8 cellular contexts compared by ENCODE assay signal in the genomic region with DNA sequence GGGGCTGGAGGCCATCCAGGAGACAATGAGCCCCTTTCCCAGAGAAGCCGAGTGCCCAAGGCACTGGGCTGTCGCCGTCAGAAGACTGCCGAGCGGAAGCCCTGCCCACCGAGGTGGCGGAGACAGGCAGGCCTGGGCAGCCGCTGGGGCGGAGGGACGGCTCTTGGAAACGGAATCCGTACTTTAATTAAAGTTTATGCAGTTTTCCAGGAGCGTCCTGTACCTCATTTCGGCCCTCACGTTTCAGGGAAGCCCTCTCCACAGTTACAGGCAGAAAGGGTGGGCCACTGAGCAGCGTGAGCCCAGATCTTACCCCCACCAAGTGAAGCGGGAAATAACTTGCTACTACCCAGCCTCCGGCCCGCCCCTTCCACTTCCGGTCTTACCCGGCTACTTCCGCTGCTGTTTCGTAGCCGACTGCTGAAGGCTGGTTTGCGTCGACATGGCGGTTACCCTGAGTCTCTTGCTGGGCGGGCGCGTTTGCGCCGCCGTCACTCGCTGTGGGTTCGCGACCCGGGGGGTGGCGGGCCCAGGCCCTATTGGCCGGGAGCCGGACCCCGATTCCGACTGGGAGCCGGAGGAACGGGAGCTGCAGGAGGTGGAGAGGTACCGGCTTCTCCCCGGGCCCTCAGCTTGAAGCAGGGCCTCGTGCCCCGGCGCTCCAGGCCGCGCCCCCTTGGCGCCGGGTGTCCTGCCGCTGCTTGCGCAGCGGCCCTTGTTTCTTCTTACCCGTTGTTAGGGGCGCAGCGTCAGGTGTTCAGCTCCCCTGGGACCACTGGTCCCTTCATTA. TPM values are rescaled to one million over a fixed set of nuclear protein-coding genes. Genes with fewer than 3 reads are reported as not detected.
DNase-seq lines count a peak whose midpoint lies in the region; ATAC-seq and TF ChIP-seq lines count a peak whose summit lies in the region.

A gene with protein sequence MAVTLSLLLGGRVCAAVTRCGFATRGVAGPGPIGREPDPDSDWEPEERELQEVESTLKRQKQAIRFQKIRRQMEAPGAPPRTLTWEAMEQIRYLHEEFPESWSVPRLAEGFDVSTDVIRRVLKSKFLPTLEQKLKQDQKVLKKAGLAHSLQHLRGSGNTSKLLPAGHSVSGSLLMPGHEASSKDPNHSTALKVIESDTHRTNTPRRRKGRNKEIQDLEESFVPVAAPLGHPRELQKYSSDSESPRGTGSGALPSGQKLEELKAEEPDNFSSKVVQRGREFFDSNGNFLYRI (plus strand): TSS at position 402 of the 790 bp plus-strand sequence. CDS start 41 bp downstream, at position 443.

- peaks cover 52% of the 10 kb centered on the region for H3K4me1 Mint-ChIP-seq in dendritic cell treated with granulocyte-macrophage colony-stimulating factor and Interleukin-4, amounts not matched to agents 40 ng/mL and 50 ng/mL, for 4 days (ENCODE audit: low read depth)

- ATAC-seq in GM19397 (IDR thresholded peaks at IDR 0.05; ENCODE audit: unreplicated experiment) (peak; percentile 91), HG03565 (IDR thresholded peaks at IDR 0.05; ENCODE audit: unreplicated experiment) (peak; percentile 86), left lung (peak; percentile 95)

- H3K36me3 Mint-ChIP-seq in dendritic cell treated with granulocyte-macrophage colony-stimulating factor and Interleukin-4, amounts not matched to agents 40 ng/mL and 50 ng/mL, for 4 days (ENCODE audit: low read depth), result peaks cover 49% of the 10 kb centered on the region

- H3K9me3 ChIP-seq in left lung, result no peaks in the 10 kb centered on the region

- peak within 1 kb of the TSS; percentile 70 to 91 for H3K4me3 ChIP-seq in left lung

- H3K4me1 ChIP-seq in left lung, result peaks cover 29 to 51% of the 10 kb centered on the region in 2 donors

- no peaks in the 10 kb centered on the region for H3K27me3 ChIP-seq in left lung

- peak within 1 kb of the TSS; percentile 94 for H3K4me3 Mint-ChIP-seq in dendritic cell treated with granulocyte-macrophage colony-stimulating factor and Interleukin-4, amounts not matched to agents 40 ng/mL and 50 ng/mL, for 4 days

- peaks cover 0 to 23% of the 10 kb centered on the region in 2 donors for H3K36me3 ChIP-seq in left lung

- H3K9me3 Mint-ChIP-seq in dendritic cell treated with granulocyte-macrophage colony-stimulating factor and Interleukin-4, amounts not matched to agents 40 ng/mL and 50 ng/mL, for 4 days, result no peaks in the 10 kb centered on the region

- no peaks in the 10 kb centered on the region for H3K27me3 Mint-ChIP-seq in dendritic cell treated with granulocyte-macrophage colony-stimulating factor and Interleukin-4, amounts not matched to agents 40 ng/mL and 50 ng/mL, for 4 days

- intact Hi-C loops in dendritic cell treated with granulocyte-macrophage colony-stimulating factor and Interleukin-4, amounts not matched to agents 40 ng/mL and 50 ng/mL, for 4 days (cut with micrococcal nuclease), result loop anchor here (2.0 kb wide), 2 partner anchors 17 to 31 kb away; a partner anchor contains a TSS
- intact Hi-C loops in left lung (cut with DNase I), result no loop called here

- H3K27ac ChIP-seq in left lung, result peak within 1 kb of the TSS; percentile 97 to 98

- H3K27ac Mint-ChIP-seq in dendritic cell treated with granulocyte-macrophage colony-stimulating factor and Interleukin-4, amounts not matched to agents 40 ng/mL and 50 ng/mL, for 4 days, result peak within 1 kb of the TSS; percentile 97

- no peak for TF ChIP-seq CTCF in left lung (IDR thresholded peaks at IDR 0.05)

- DNase-seq in CD1c-positive myeloid dendritic cell (ENCODE audit: extremely low spot score) (peak; percentile 94), NCI-H748 treated with DMSO at 0.1 percent for 48 hours (lab: John Stamatoyannopoulos, UW) (peak; percentile 71), left lung (peak; percentile 95 to 98)
- DNase-seq in activated CD4-positive, alpha-beta T cell treated with anti-CD3 and anti-CD28 coated beads, Interleukin-2, amount 50 U/mL, for 24 hours (ENCODE audit: low read depth in 1 of 2, low spot score in 1 of 2), result peak; percentile 87 to 89
- DNase-seq in stimulated activated CD4-positive, alpha-beta T cell treated with anti-CD3 and anti-CD28 coated beads, Interleukin-2, amount 100 ng/mL, for 4 hours (ENCODE audit: low read depth), result peak; percentile 86

RNA-seq across cellular contexts. Expression of the gene that starts here (rescaled TPM):
- total RNA-seq in left lung, result 10 to 100 TPM; 73.1 to 81.9 TPM

Comparison
In these comparisons a context has a peak if more than half of its experiments do, and no peak if none do; other contexts are left out.
1. Peak in every context shown above with its lines: DNase-seq, ATAC-seq, H3K4me3 ChIP-seq and H3K27ac ChIP-seq.